Comparison of ENCODE assay signal across 11 cellular contexts in genomic region chrX:12979630-12980015, GRCh38. TPM values are rescaled to one million over a fixed set of nuclear protein-coding genes. Genes with fewer than 3 reads are reported as not detected.
DNase-seq lines count a peak whose midpoint lies in the region; TF ChIP-seq lines count a peak whose summit lies in the region.
"Had no signal": no experiment of that assay in that cellular context is flagged by ENCODE, and none has a peak within 500 bp of the region (broad histone marks: within the 10 kb centered on the region; RNA-seq: fewer than 3 reads in every experiment).

No MANE protein-coding gene starts in this region.

- no peak overlapping the region for H2AFZ ChIP-seq in ACC112 (ENCODE audit: low read length, unreplicated experiment)
- no peak overlapping the region for H2AFZ ChIP-seq in trophoblast cell (ENCODE audit: insufficient read depth, low read length, poor library complexity)
- H2AFZ ChIP-seq in neuronal stem cell (ENCODE audit: low read length), result no peak overlapping the region

- H3K4ac ChIP-seq in trophoblast cell (ENCODE audit: low read depth, low read length) (no peak overlapping the region), neuronal stem cell (ENCODE audit: low read length) (no peak overlapping the region)

- no peak for DNase-seq in HFFc6
- DNase-seq in activated naive CD8-positive, alpha-beta T cell treated with anti-CD3 and anti-CD28 coated beads for 36 hours, result no peak
- no peak for DNase-seq in mesothelial cell of epicardium (ENCODE audit: low spot score in 2 of 2, unreplicated experiment in 2 of 2)
- no peak for DNase-seq in trophoblast cell
- DNase-seq in neuronal stem cell (ENCODE audit: low spot score), result no peak
- DNase-seq in NCI-H748 treated with DMSO at 0.1 percent for 48 hours (lab: John Stamatoyannopoulos, UW), result no peak
- DNase-seq in DMS53 treated with DMSO at 0.1 percent for 48 hours (lab: John Stamatoyannopoulos, UW; ENCODE audit: unreplicated experiment), result no peak
- DNase-seq: COR-L47; mammary epithelial cell; stimulated activated CD4-positive, alpha-beta T cell treated with anti-CD3 and anti-CD28 coated beads, Interleukin-12 subunit alpha, Interleukin-12 subunit beta, amount 100 ng/mL, for 4 hours had no signal

- peaks cover 28% of the 10 kb centered on the region for H3K79me2 ChIP-seq in ACC112 (ENCODE audit: control insufficient read depth, insufficient read depth, low read length, unreplicated experiment)
- peaks cover 12% of the 10 kb centered on the region for H3K79me2 ChIP-seq in trophoblast cell (ENCODE audit: control insufficient read depth, insufficient read depth, low read length, poor library complexity)

- H4K12ac ChIP-seq in trophoblast cell (ENCODE audit: low read depth, low read length), result no peak overlapping the region

- H3K27ac ChIP-seq in ACC112 (ENCODE audit: low read depth, low read length) (peak overlapping the region; percentile 98), trophoblast cell (ENCODE audit: low read depth, low read length) (no peak overlapping the region), neuronal stem cell (replicated peaks; ENCODE audit: low read length) (no peak overlapping the region)

- H2AK5ac ChIP-seq in trophoblast cell (ENCODE audit: low read length) (no peak overlapping the region), neuronal stem cell (ENCODE audit: low read depth, low read length) (no peak overlapping the region)

- H3K4me3 Mint-ChIP-seq in HFFc6 (no peak overlapping the region), mesothelial cell of epicardium (no peak overlapping the region)
- peak overlapping the region; percentile 88 for H3K4me3 Mint-ChIP-seq in activated naive CD8-positive, alpha-beta T cell treated with anti-CD3 and anti-CD28 coated beads for 36 hours

- H2BK15ac ChIP-seq in neuronal stem cell (ENCODE audit: low read length), result no peak overlapping the region

- no peak overlapping the region for H4K91ac ChIP-seq in trophoblast cell (ENCODE audit: low read depth, low read length)
- no peak overlapping the region for H4K91ac ChIP-seq in neuronal stem cell (ENCODE audit: low read depth, low read length, poor library complexity)

- no peaks in the 10 kb centered on the region for H3K9me3 ChIP-seq in trophoblast cell (ENCODE audit: insufficient read depth, low read depth, low read length)
- no peaks in the 10 kb centered on the region for H3K9me3 ChIP-seq in neuronal stem cell (replicated peaks in 1 of 2; ENCODE audit: control insufficient read depth in 2 of 2, insufficient read depth in 1 of 2, low read depth in 1 of 2, low read length in 2 of 2)

- H3K36me3 Mint-ChIP-seq in HFFc6 (ENCODE audit: low read depth) (peaks cover 29% of the 10 kb centered on the region), mesothelial cell of epicardium (peaks cover 12% of the 10 kb centered on the region)
- peaks cover 40% of the 10 kb centered on the region for H3K36me3 Mint-ChIP-seq in activated naive CD8-positive, alpha-beta T cell treated with anti-CD3 and anti-CD28 coated beads for 36 hours

- H3K18ac ChIP-seq in trophoblast cell (ENCODE audit: low read length) (no peak overlapping the region), neuronal stem cell (ENCODE audit: low read length) (no peak overlapping the region)

- H3K27me3 ChIP-seq in ACC112 (ENCODE audit: insufficient read depth, low read length) (no peaks in the 10 kb centered on the region), trophoblast cell (ENCODE audit: insufficient read depth, low read length) (no peaks in the 10 kb centered on the region), neuronal stem cell (ENCODE audit: control insufficient read depth in 3 of 3, insufficient read depth in 3 of 3, low read depth in 1 of 3, low read length in 3 of 3) (no peaks in the 10 kb centered on the region)

- H3K79me1 ChIP-seq in trophoblast cell (ENCODE audit: low read length), result peaks cover 14% of the 10 kb centered on the region
- H3K79me1 ChIP-seq in neuronal stem cell (ENCODE audit: low read depth, low read length), result no peaks in the 10 kb centered on the region

- H3K27ac Mint-ChIP-seq in HFFc6 (0 out of 2 replicates have a peak overlapping the region, but pooled peaks have one; percentile 74), mesothelial cell of epicardium (peak overlapping the region; percentile 63)
- H3K27ac Mint-ChIP-seq in activated naive CD8-positive, alpha-beta T cell treated with anti-CD3 and anti-CD28 coated beads for 36 hours, result peak overlapping the region; percentile 98

- H3K4me3 ChIP-seq in ACC112 (ENCODE audit: low read depth, low read length), result 0 out of 2 replicates have a peak overlapping the region, but pooled peaks have one; percentile 95
- H3K4me3 ChIP-seq in trophoblast cell (ENCODE audit: low read depth, low read length), result no peak overlapping the region
- no peak overlapping the region for H3K4me3 ChIP-seq in neuronal stem cell (ENCODE audit: low read length in 2 of 2)

- H2BK120ac ChIP-seq in trophoblast cell (ENCODE audit: insufficient read depth, low read length, poor library complexity), result no peak overlapping the region
- no peak overlapping the region for H2BK120ac ChIP-seq in neuronal stem cell (ENCODE audit: low read depth, low read length)

- no CpG with 5 or more reads among the region's 5 CpGs for WGBS in trophoblast cell (ENCODE audit: extremely low coverage, insufficient coverage, insufficient read length)
- no CpG with 5 or more reads among the region's 5 CpGs for WGBS in neuronal stem cell (ENCODE audit: extremely low coverage in 2 of 2, insufficient read length in 2 of 2, insufficient replicate concordance in 1 of 2), 2 donors

- H3K4me2 ChIP-seq in trophoblast cell (ENCODE audit: low read length) (no peak overlapping the region), neuronal stem cell (ENCODE audit: insufficient read depth, low read length, poor library complexity, severe bottlenecking) (no peak overlapping the region)

- TF ChIP-seq CTCF in HFFc6 (IDR thresholded peaks at IDR 0.05) (no peak), mesothelial cell of epicardium (IDR thresholded peaks at IDR 0.05; ENCODE audit: unreplicated experiment) (no peak)

- H4K8ac ChIP-seq in trophoblast cell (ENCODE audit: low read depth, low read length), result no peak overlapping the region
- H4K8ac ChIP-seq in neuronal stem cell (ENCODE audit: low read depth, low read length), result no peak overlapping the region

- H3K4me1 Mint-ChIP-seq in HFFc6 (ENCODE audit: low read depth) (peaks cover 28% of the 10 kb centered on the region), mesothelial cell of epicardium (peaks cover 28% of the 10 kb centered on the region)
- peaks cover 48% of the 10 kb centered on the region for H3K4me1 Mint-ChIP-seq in activated naive CD8-positive, alpha-beta T cell treated with anti-CD3 and anti-CD28 coated beads for 36 hours

- H3K9ac ChIP-seq in trophoblast cell (ENCODE audit: low read length) (no peak overlapping the region), neuronal stem cell (ENCODE audit: low read depth, low read length, poor library complexity) (no peak overlapping the region)

- no peak overlapping the region for H2BK12ac ChIP-seq in trophoblast cell (ENCODE audit: low read length)
- no peak overlapping the region for H2BK12ac ChIP-seq in neuronal stem cell (ENCODE audit: low read length)

- H3K27me3 Mint-ChIP-seq in HFFc6 (ENCODE audit: insufficient read depth) (peaks cover 9% of the 10 kb centered on the region), mesothelial cell of epicardium (ENCODE audit: low read depth) (no peaks in the 10 kb centered on the region)
- peaks cover 14% of the 10 kb centered on the region for H3K27me3 Mint-ChIP-seq in activated naive CD8-positive, alpha-beta T cell treated with anti-CD3 and anti-CD28 coated beads for 36 hours

- H3K9me3 Mint-ChIP-seq in HFFc6, result no peaks in the 10 kb centered on the region; the same call in 1 of the 2 replicates
- no peaks in the 10 kb centered on the region for H3K9me3 Mint-ChIP-seq in activated naive CD8-positive, alpha-beta T cell treated with anti-CD3 and anti-CD28 coated beads for 36 hours
- H3K9me3 Mint-ChIP-seq in mesothelial cell of epicardium, result peaks cover 16% of the 10 kb centered on the region

- H2BK5ac ChIP-seq in trophoblast cell (ENCODE audit: low read depth, low read length, poor library complexity), result no peak overlapping the region
- H2BK5ac ChIP-seq in neuronal stem cell (ENCODE audit: low read length), result no peak overlapping the region

- H3K14ac ChIP-seq in trophoblast cell (ENCODE audit: low read length) (no peak overlapping the region), neuronal stem cell (ENCODE audit: low read length) (no peak overlapping the region)

- H3K4me1 ChIP-seq in ACC112 (ENCODE audit: control insufficient read depth, insufficient read depth, low read length, unreplicated experiment), result peaks cover 17% of the 10 kb centered on the region
- no peaks in the 10 kb centered on the region for H3K4me1 ChIP-seq in trophoblast cell (ENCODE audit: control insufficient read depth in 1 of 2, insufficient read depth in 2 of 2, low read length in 2 of 2)
- peaks cover 4 to 10% of the 10 kb centered on the region in 2 donors for H3K4me1 ChIP-seq in neuronal stem cell (ENCODE audit: control insufficient read depth in 2 of 2, insufficient read depth in 1 of 2, low read depth in 1 of 2, low read length in 2 of 2)

- H3K23ac ChIP-seq in trophoblast cell (ENCODE audit: low read length) (no peak overlapping the region), neuronal stem cell (ENCODE audit: low read depth, low read length, poor library complexity) (no peak overlapping the region)

- H3K36me3 ChIP-seq in ACC112 (ENCODE audit: insufficient read depth, low read length) (peaks cover 19% of the 10 kb centered on the region), trophoblast cell (ENCODE audit: control insufficient read depth in 1 of 2, insufficient read depth in 2 of 2, low read length in 2 of 2) (no peaks in the 10 kb centered on the region), neuronal stem cell (replicated peaks in 1 of 2; ENCODE audit: control insufficient read depth in 2 of 2, insufficient read depth in 2 of 2, low read length in 2 of 2) (peaks cover 0 to 26% of the 10 kb centered on the region in 2 donors)

RNA-seq across cellular contexts. Expression of gene TMSB4X, which starts 4.7 kb away (rescaled TPM):
- 1,000 to 10,000 TPM; 2,364 to 3,067 (median 2,845) TPM for total RNA-seq in HFFc6 (2021; fragmentation: NEBNext Ultra II Directional; extraction: Animal tissue kit (Norgen Biotek cat#: 25700))
- total RNA-seq in activated naive CD8-positive, alpha-beta T cell treated with anti-CD3 and anti-CD28 coated beads for 36 hours, result 1,000 to 10,000 TPM; 3,478 to 3,646 TPM
- total RNA-seq in mesothelial cell of epicardium, result 2,120 to 2,167 TPM (median 2,121 TPM) in 3 replicates
- 2,127 and 2,260 TPM in 2 replicates for polyA plus RNA-seq in trophoblast cell (2013)
- 3,189 TPM for polyA plus RNA-seq in neuronal stem cell (2013, experiment 1 of 2)
- 3,111 TPM for polyA plus RNA-seq in neuronal stem cell (2013, experiment 2 of 2)
